ENCODE assay signal across 10 cellular contexts in genomic region chr7:157309990-157310668, GRCh38. TPM values are rescaled to one million over a fixed set of nuclear protein-coding genes. Genes with fewer than 3 reads are reported as not detected.
DNase-seq lines count a peak whose midpoint lies in the region; ATAC-seq, FAIRE-seq and TF ChIP-seq lines count a peak whose summit lies in the region.
"Had no signal": no experiment of that assay in that cellular context is flagged by ENCODE, and none has a peak within 500 bp of the region (broad histone marks: within the 10 kb centered on the region; RNA-seq: fewer than 3 reads in every experiment).

No MANE protein-coding gene starts in this region.

- H3K4me1 Mint-ChIP-seq in astrocyte (ENCODE audit: low read depth, unreplicated experiment), result peaks cover 26% of the 10 kb centered on the region

- no peak for ATAC-seq in activated CD4-positive, CD25-positive, alpha-beta regulatory T cell treated with anti-CD3 and anti-CD28 coated beads, Interleukin-2, amount 50 U/mL, for 24 hours

- peak overlapping the region; percentile 74 for H3K4me3 Mint-ChIP-seq in astrocyte (ENCODE audit: unreplicated experiment)

- no peaks in the 10 kb centered on the region for H4K20me1 ChIP-seq in astrocyte (ENCODE audit: insufficient read depth, low read length)

- H3K9me3 Mint-ChIP-seq in astrocyte (ENCODE audit: unreplicated experiment), result no peaks in the 10 kb centered on the region

- FAIRE-seq in astrocyte (lab: Jason Lieb, UNC) (no peak), GM12892 (lab: Jason Lieb, UNC) (no peak)
- FAIRE-seq: endometrium had no signal

- peak overlapping the region; percentile 100 for H3K27ac ChIP-seq in AG04450 (ENCODE audit: low read depth, low read length)
- H3K27ac ChIP-seq in HUES6 (ENCODE audit: low read depth, low read length), result peak overlapping the region; percentile 98
- peak overlapping the region; percentile 97 for H3K27ac ChIP-seq in astrocyte (ENCODE audit: low read depth, low read length)
- peak overlapping the region; percentile 99 for H3K27ac ChIP-seq in iPS-20b (ENCODE audit: low read length)

- no peaks in the 10 kb centered on the region for H3K36me3 ChIP-seq in HUES6 (ENCODE audit: control insufficient read depth, insufficient read depth, low read length)
- no peaks in the 10 kb centered on the region for H3K36me3 ChIP-seq in astrocyte (ENCODE audit: insufficient read depth, low read length)
- H3K36me3 ChIP-seq in iPS-20b (ENCODE audit: insufficient read depth, low read depth, low read length), result no peaks in the 10 kb centered on the region

- CTCF ChIA-PET in AG04450 (lab: Charles Lee), result no interaction called here

- DNase-seq in AG04450 (ENCODE audit: low read depth, low spot score) (peak; percentile 90), astrocyte (ENCODE audit: low read depth) (peak; percentile 96), NCI-H524 treated with DMSO at 0.1 percent for 48 hours (lab: John Stamatoyannopoulos, UW) (no peak), GM12892 (ENCODE audit: insufficient read length) (no peak), activated gamma-delta T cell (lab: John Stamatoyannopoulos, UW) (no peak)
- DNase-seq: MV-4-11 had no signal

- peaks cover 2% of the 10 kb centered on the region for H3K27me3 Mint-ChIP-seq in astrocyte (ENCODE audit: low read depth, unreplicated experiment)

- TF ChIP-seq CTCF in AG04450 (IDR thresholded peaks at IDR 0.05; ENCODE audit: low read depth, low read length) (no peak), astrocyte (IDR thresholded peaks at IDR 0.05; ENCODE audit: insufficient read depth, low read depth, low read length) (no peak)

- POLR2A ChIA-PET in AG04450 (lab: Yijun Ruan, JAX), result interaction anchor here (2.1 kb wide), 1 partner anchor 27 kb away, joined by 7 read pairs; the partner anchor contains the start of gene DNAJB6

- H3K4me1 ChIP-seq in HUES6 (ENCODE audit: control insufficient read depth, insufficient read depth, low read length) (peaks cover 39% of the 10 kb centered on the region), astrocyte (ENCODE audit: insufficient read depth, low read length) (peaks cover 20% of the 10 kb centered on the region), iPS-20b (ENCODE audit: insufficient read depth, low read length) (peaks cover 27% of the 10 kb centered on the region)

- peak overlapping the region; percentile 85 for H3K9ac ChIP-seq in HUES6 (ENCODE audit: low read length)
- peak overlapping the region; percentile 76 for H3K9ac ChIP-seq in astrocyte (ENCODE audit: low read length)
- H3K9ac ChIP-seq in iPS-20b (ENCODE audit: low read depth, low read length), result peak overlapping the region; percentile 73

- no peak for TF ChIP-seq POLR2A in GM12892 (IDR thresholded peaks at IDR 0.05; ENCODE audit: low read depth, low read length)

- peak overlapping the region; percentile 99 for H3K27ac Mint-ChIP-seq in astrocyte (ENCODE audit: unreplicated experiment)

- peaks cover 4% of the 10 kb centered on the region for H3K36me3 Mint-ChIP-seq in astrocyte (ENCODE audit: low read depth, unreplicated experiment)

- no peak overlapping the region for H3K4me3 ChIP-seq in AG04450 (ENCODE audit: low read depth, low read length)
- peak overlapping the region; percentile 10 for H3K4me3 ChIP-seq in HUES6 (ENCODE audit: low read depth, low read length)
- peak overlapping the region; percentile 24 for H3K4me3 ChIP-seq in astrocyte (ENCODE audit: insufficient read depth, low read depth, low read length)
- peak overlapping the region; percentile 42 for H3K4me3 ChIP-seq in iPS-20b (ENCODE audit: low read length)

- no peak overlapping the region for H2AFZ ChIP-seq in astrocyte (ENCODE audit: low read depth, low read length)

- H3K4me2 ChIP-seq in astrocyte (ENCODE audit: low read length), result peak overlapping the region; percentile 77

- H3K9me3 ChIP-seq in AG04450 (ENCODE audit: control insufficient read depth, insufficient read depth, low read length) (no peaks in the 10 kb centered on the region; the same call in 1 of the 2 replicates), HUES6 (ENCODE audit: control insufficient read depth, insufficient read depth, low read depth, low read length) (no peaks in the 10 kb centered on the region), astrocyte (ENCODE audit: insufficient read depth, low read depth, low read length) (no peaks in the 10 kb centered on the region), iPS-20b (ENCODE audit: insufficient read depth, low read depth, low read length) (no peaks in the 10 kb centered on the region)

- no peaks in the 10 kb centered on the region for H3K79me2 ChIP-seq in astrocyte (ENCODE audit: insufficient read depth, low read length)

- H3K27me3 ChIP-seq in AG04450 (ENCODE audit: control insufficient read depth, insufficient read depth, low read length) (no peaks in the 10 kb centered on the region), HUES6 (ENCODE audit: control insufficient read depth, insufficient read depth, low read length) (no peaks in the 10 kb centered on the region), astrocyte (ENCODE audit: insufficient read depth, low read length) (no peaks in the 10 kb centered on the region), iPS-20b (ENCODE audit: insufficient read depth, low read length) (no peaks in the 10 kb centered on the region)

RNA-seq across cellular contexts. Expression of gene DNAJB6, which starts 26.7 kb away (rescaled TPM):
- polyA plus RNA-seq in AG04450 (2011; rRNA removed), result 138 and 188 TPM in 2 replicates
- polyA minus RNA-seq in AG04450 (2011; rRNA and poly(A)+ RNA removed), result 36.8 and 57.4 TPM in 2 replicates
- 158 and 179 TPM in 2 replicates for total RNA-seq in astrocyte
- polyA plus RNA-seq in GM12892 (2012; ENCODE audit: missing spikeins), result 57.1 TPM

Comparison
In these comparisons a context has a peak if more than half of its experiments do, and no peak if none do; other contexts are left out.
1. DNase-seq: peak in AG04450 (single experiment) and astrocyte (single experiment); none in NCI-H524 treated with DMSO at 0.1 percent for 48 hours (single experiment), GM12892 (single experiment) and activated gamma-delta T cell (single experiment).
2. Peak in every context shown above with its lines, with median percentiles within 50 percentile points of each other: H3K27ac ChIP-seq and H3K9ac ChIP-seq.